ENCODE assay signal across 8 cellular contexts in the genomic region with DNA sequence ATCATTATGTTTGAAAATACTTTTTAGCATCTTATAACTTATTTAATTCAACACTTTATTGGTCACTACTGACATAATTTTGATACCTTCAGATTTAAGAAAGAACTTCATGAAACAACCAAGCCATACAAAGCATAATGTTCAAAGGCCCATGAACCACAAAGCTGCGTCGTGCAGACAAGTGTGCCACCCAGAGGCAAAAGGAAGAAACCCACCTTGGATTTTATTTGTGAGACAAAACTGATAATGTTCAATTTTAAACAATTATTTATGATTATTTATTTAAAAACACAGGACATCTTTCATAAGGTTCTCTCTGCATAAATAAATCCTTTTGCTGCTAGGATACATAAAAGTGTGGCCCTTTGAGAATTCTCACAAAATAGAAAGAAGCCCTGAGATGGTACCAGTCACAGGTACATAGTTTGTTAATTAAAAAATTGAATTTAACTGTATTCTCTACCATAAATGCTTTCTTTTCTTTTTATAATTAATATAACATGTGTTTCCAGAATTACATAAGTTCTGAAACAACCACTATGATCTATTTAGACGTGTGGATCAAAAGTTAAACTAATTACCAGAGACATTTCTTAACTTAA.
DNase-seq lines count a peak whose midpoint lies in the region; ATAC-seq and TF ChIP-seq lines count a peak whose summit lies in the region.

No MANE protein-coding gene starts in this region.

- peak; percentile 75 for TF ChIP-seq CTCF in AG09319 (IDR thresholded peaks at IDR 0.05; ENCODE audit: low read depth, low read length)
- peak; percentile 61 for TF ChIP-seq CTCF in GM12872 (IDR thresholded peaks at IDR 0.05; ENCODE audit: insufficient read depth, low read depth, low read length)
- TF ChIP-seq CTCF in VCaP (conservative IDR thresholded peaks at IDR 0.05) = peak; percentile 91
- peak; percentile 76 for TF ChIP-seq CTCF in fibroblast of villous mesenchyme (IDR thresholded peaks at IDR 0.05; ENCODE audit: insufficient read depth, low read depth, low read length)

- DNase-seq in AG09319 (ENCODE audit: extremely low read depth, low read depth) = peak; percentile 3
- peak; percentile 69 to 77 for DNase-seq in NCI-H2081 (lab: John Stamatoyannopoulos, UW)
- peak; percentile 51 for DNase-seq in fibroblast of villous mesenchyme (ENCODE audit: low read depth)
- peak; percentile 24 for DNase-seq in retina
- no peak for DNase-seq in HuH-7 (ENCODE audit: low spot score)

- no peak for ATAC-seq in HG02970 (IDR thresholded peaks at IDR 0.05; ENCODE audit: low FRiP score, unreplicated experiment)

- H3K27ac ChIP-seq in VCaP = peak overlapping the region; percentile 47

- H3K4me3 ChIP-seq in fibroblast of villous mesenchyme (ENCODE audit: low read depth, low read length) = no peak overlapping the region
